10 cellular contexts compared by ENCODE assay signal in genomic region chrX:65696613-65697012, GRCh38.
A peak's percentile ranks its signal among the peaks of the same experiment; 100 is the strongest.
DNase-seq lines count a peak whose midpoint lies in the region; TF ChIP-seq lines count a peak whose summit lies in the region.
"Had no signal": no experiment of that assay in that cellular context is flagged by ENCODE, and none has a peak within 500 bp of the region (broad histone marks: within the 10 kb centered on the region; RNA-seq: fewer than 3 reads in every experiment).

No MANE protein-coding gene starts in this region.

- H3K9me3 Mint-ChIP-seq in activated naive CD8-positive, alpha-beta T cell (ENCODE audit: low read depth), result no peaks in the 10 kb centered on the region

- DNase-seq in HL-60 (ENCODE audit: low read depth in 1 of 2, low spot score in 1 of 2), result peak in 1 of 2 experiments; percentile 23
- no peak for DNase-seq in T1000 (lab: John Stamatoyannopoulos, UW)
- no peak for DNase-seq in NCI-H1930 (lab: John Stamatoyannopoulos, UW)
- DNase-seq in NCI-H748 (lab: John Stamatoyannopoulos, UW; ENCODE audit: unreplicated experiment), result no peak
- DNase-seq in SKM-1 (lab: John Stamatoyannopoulos, UW; ENCODE audit: unreplicated experiment), result no peak
- DNase-seq: NCI-H1694 treated with DMSO at 0.1 percent for 48 hours had no signal

- H3K4me1 Mint-ChIP-seq in activated naive CD8-positive, alpha-beta T cell (ENCODE audit: low read depth), result peaks cover 84% of the 10 kb centered on the region

- H3K79me2 ChIP-seq in ACC112 (ENCODE audit: control insufficient read depth, insufficient read depth, low read length, unreplicated experiment), result peaks cover 95% of the 10 kb centered on the region

- H3K36me3 ChIP-seq in ACC112 (ENCODE audit: insufficient read depth, low read length), result no peaks in the 10 kb centered on the region; the same call in 1 of the 2 replicates
- no peaks in the 10 kb centered on the region for H3K36me3 ChIP-seq in muscle layer of duodenum (ENCODE audit: control insufficient read depth in 1 of 2, insufficient read depth in 2 of 2, low read length in 2 of 2)

- no peaks in the 10 kb centered on the region for H3K9me3 ChIP-seq in muscle layer of duodenum (ENCODE audit: control insufficient read depth in 1 of 2, low read length in 2 of 2)

- no peak overlapping the region for H2AFZ ChIP-seq in ACC112 (ENCODE audit: low read length, unreplicated experiment)

- TF ChIP-seq CTCF in HL-60 (IDR thresholded peaks at IDR 0.05; ENCODE audit: insufficient read depth, low read length), result no peak

- H3K27ac Mint-ChIP-seq in activated naive CD8-positive, alpha-beta T cell, result peak overlapping the region; percentile 99

- H3K27me3 Mint-ChIP-seq in activated naive CD8-positive, alpha-beta T cell, result no peaks in the 10 kb centered on the region
- H3K27me3 Mint-ChIP-seq: brain had no signal

- H3K27me3 ChIP-seq in ACC112 (ENCODE audit: insufficient read depth, low read length), result no peaks in the 10 kb centered on the region
- no peaks in the 10 kb centered on the region for H3K27me3 ChIP-seq in HL-60 (ENCODE audit: insufficient read depth, poor library complexity, severe bottlenecking)
- no peaks in the 10 kb centered on the region for H3K27me3 ChIP-seq in muscle layer of duodenum (ENCODE audit: low read depth, low read length)

- H3K4me3 Mint-ChIP-seq in activated naive CD8-positive, alpha-beta T cell, result peak overlapping the region; percentile 80
- H3K4me3 Mint-ChIP-seq: brain had no signal

- H3K36me3 Mint-ChIP-seq in activated naive CD8-positive, alpha-beta T cell, result peaks cover 9% of the 10 kb centered on the region

- H3K4me1 ChIP-seq in ACC112 (ENCODE audit: control insufficient read depth, insufficient read depth, low read length, unreplicated experiment) (peaks cover 48% of the 10 kb centered on the region), muscle layer of duodenum (ENCODE audit: control insufficient read depth in 1 of 2, insufficient read depth in 2 of 2, low read length in 2 of 2) (peaks cover 5 to 58% of the 10 kb centered on the region in 2 donors)

- H3K4me3 ChIP-seq in ACC112 (ENCODE audit: low read depth, low read length) (no peak overlapping the region), HL-60 (replicated peaks; ENCODE audit: insufficient read depth, low read length) (no peak overlapping the region), muscle layer of duodenum (ENCODE audit: low read depth in 1 of 2, low read length in 2 of 2) (no peak overlapping the region)

- peak overlapping the region; percentile 66 for H3K27ac ChIP-seq in ACC112 (ENCODE audit: low read depth, low read length)
- H3K27ac ChIP-seq in HL-60 (replicated peaks), result peak overlapping the region; percentile 95
- H3K27ac ChIP-seq in muscle layer of duodenum (ENCODE audit: low read length), result peak overlapping the region; percentile 74
